Comparison of ENCODE assay signal across 24 cellular contexts in genomic region chr14:22220427-22220826, GRCh38.
DNase-seq lines count a peak whose midpoint lies in the region; ATAC-seq, FAIRE-seq and TF ChIP-seq lines count a peak whose summit lies in the region.
"Had no signal": no experiment of that assay in that cellular context is flagged by ENCODE, and none has a peak within 500 bp of the region (broad histone marks: within the 10 kb centered on the region; RNA-seq: fewer than 3 reads in every experiment).

No MANE protein-coding gene starts in this region.

- no peaks in the 10 kb centered on the region for H3K79me2 ChIP-seq in astrocyte (ENCODE audit: insufficient read depth, low read length)
- H3K79me2 ChIP-seq: parathyroid adenoma had no signal

- H2AFZ ChIP-seq in astrocyte (ENCODE audit: low read depth, low read length), result no peak overlapping the region
- H2AFZ ChIP-seq: parathyroid adenoma had no signal

- intact Hi-C loops in transverse colon (cut with DNase I; ENCODE audit: low total_unique reads), result no loop called here

- H3K9me3 ChIP-seq in astrocyte (ENCODE audit: insufficient read depth, low read depth, low read length) (no peaks in the 10 kb centered on the region), transverse colon (no peaks in the 10 kb centered on the region)
- H3K9me3 ChIP-seq: colonic mucosa, HAP-1 had no signal

- WGBS in transverse colon (ENCODE audit: low coverage in 1 of 2), 2 donors, result 15 to 32% methylated on average over 1 of the region's 1 CpG

- no peak overlapping the region for H3K27ac Mint-ChIP-seq in astrocyte (ENCODE audit: unreplicated experiment)
- H3K27ac Mint-ChIP-seq: activated CD4-positive, alpha-beta T cell treated with anti-CD3 and anti-CD28 coated beads, Interleukin-2, amount 10 ng/mL, durations not matched to agents 24 days and 14 days; CD8-positive, alpha-beta T cell; stimulated activated naive CD8-positive, alpha-beta T cell treated with anti-CD3 and anti-CD28 coated beads, Interleukin-15, Interleukin-2, amounts not matched to agents 100 ng/mL and 50 ng/mL, for 24 hours; type B pancreatic cell had no signal

- TF ChIP-seq CTCF in AG04449 (IDR thresholded peaks at IDR 0.05; ENCODE audit: insufficient read depth, low read length, missing control alignments), result peak; percentile 10
- TF ChIP-seq CTCF in LNCaP clone FGC (IDR thresholded peaks at IDR 0.05; ENCODE audit: control insufficient read depth, extremely low read depth, insufficient read depth), result peak; percentile 45
- TF ChIP-seq CTCF in astrocyte (IDR thresholded peaks at IDR 0.05; ENCODE audit: insufficient read depth, low read depth, low read length), result peak; percentile 21
- no peak for TF ChIP-seq CTCF in transverse colon (IDR thresholded peaks at IDR 0.05)

- H3K36me3 Mint-ChIP-seq in astrocyte (ENCODE audit: low read depth, unreplicated experiment), result no peaks in the 10 kb centered on the region
- H3K36me3 Mint-ChIP-seq: CD8-positive, alpha-beta T cell; type B pancreatic cell had no signal

- H3K27me3 ChIP-seq in astrocyte (ENCODE audit: insufficient read depth, low read length) (no peaks in the 10 kb centered on the region), transverse colon (no peaks in the 10 kb centered on the region)
- H3K27me3 ChIP-seq: colonic mucosa had no signal

- H3K4me2 ChIP-seq in astrocyte (ENCODE audit: low read length), result no peak overlapping the region

- no peak for DNase-seq in AG04449 (ENCODE audit: low read depth, low spot score)
- no peak for DNase-seq in LNCaP clone FGC (ENCODE audit: low read depth)
- peak; percentile 22 for DNase-seq in astrocyte (ENCODE audit: low read depth)
- peak; percentile 8 for DNase-seq in glomerular visceral epithelial cell (ENCODE audit: extremely low spot score)
- DNase-seq in transverse colon, result no peak
- DNase-seq: activated CD4-positive, alpha-beta T cell treated with anti-CD3 and anti-CD28 coated beads, Interleukin-2, amount 10 ng/mL, durations not matched to agents 24 days and 14 days; activated CD8-positive, alpha-beta memory T cell treated with anti-CD3 and anti-CD28 coated beads, Interleukin-2, amount 50 U/mL, for 4 hours; activated effector memory CD4-positive, alpha-beta T cell treated with Interleukin-2 at 50 U/mL for 16 hours; CD8-positive, alpha-beta T cell; colonic mucosa; DND-41; KG1; NCI-H1105; NCI-H524 treated with DMSO at 0.1 percent for 48 hours; stimulated activated CD4-positive, alpha-beta T cell treated with anti-CD3 and anti-CD28 coated beads, Interleukin-1b, Interleukin-23, amount 100 ng/mL, for 48 hours had no signal

- TF ChIP-seq POLR2A in transverse colon (IDR thresholded peaks at IDR 0.05), result no peak

- ATAC-seq in GM21526 (IDR thresholded peaks at IDR 0.05; ENCODE audit: low FRiP score, unreplicated experiment) (no peak), GM18861 (IDR thresholded peaks at IDR 0.05; ENCODE audit: unreplicated experiment) (no peak), HG02981 (IDR thresholded peaks at IDR 0.05; ENCODE audit: unreplicated experiment) (no peak)
- ATAC-seq: CD8-positive, alpha-beta T cell had no signal

- no peak overlapping the region for H3K4me3 Mint-ChIP-seq in astrocyte (ENCODE audit: unreplicated experiment)
- H3K4me3 Mint-ChIP-seq: activated CD4-positive, alpha-beta T cell treated with anti-CD3 and anti-CD28 coated beads, Interleukin-2, amount 10 ng/mL, durations not matched to agents 24 days and 14 days; CD8-positive, alpha-beta T cell; stimulated activated naive CD8-positive, alpha-beta T cell treated with anti-CD3 and anti-CD28 coated beads, Interleukin-15, Interleukin-2, amounts not matched to agents 100 ng/mL and 50 ng/mL, for 24 hours; type B pancreatic cell had no signal

- POLR2A ChIA-PET in AG04449 (lab: Yijun Ruan, JAX), result no interaction called here

- CTCF ChIA-PET in AG04449 (lab: Yijun Ruan, JAX), result interaction anchor here (1.0 to 6.5 kb wide), 11 partner anchors 8 to 157 kb away, joined by 3 to 69 read pairs (median 5); no protein-coding TSS in a partner anchor

- peaks cover 14% of the 10 kb centered on the region for H3K4me1 Mint-ChIP-seq in astrocyte (ENCODE audit: low read depth, unreplicated experiment)
- H3K4me1 Mint-ChIP-seq: activated CD4-positive, alpha-beta T cell treated with anti-CD3 and anti-CD28 coated beads, Interleukin-2, amount 10 ng/mL, durations not matched to agents 24 days and 14 days had no signal

- H3K36me3 ChIP-seq in astrocyte (ENCODE audit: insufficient read depth, low read length), result no peaks in the 10 kb centered on the region
- H3K36me3 ChIP-seq in transverse colon, result no peaks in the 10 kb centered on the region
- H3K36me3 ChIP-seq: colonic mucosa, HAP-1 had no signal

- peaks cover 2% of the 10 kb centered on the region for H3K27me3 Mint-ChIP-seq in astrocyte (ENCODE audit: low read depth, unreplicated experiment)
- H3K27me3 Mint-ChIP-seq: activated CD4-positive, alpha-beta T cell treated with anti-CD3 and anti-CD28 coated beads, Interleukin-2, amount 10 ng/mL, durations not matched to agents 24 days and 14 days had no signal

- H3K27ac ChIP-seq in astrocyte (ENCODE audit: low read depth, low read length) (no peak overlapping the region), transverse colon (no peak overlapping the region)
- H3K27ac ChIP-seq: colonic mucosa, parathyroid adenoma had no signal

- H3K9me3 Mint-ChIP-seq in astrocyte (ENCODE audit: unreplicated experiment), result no peaks in the 10 kb centered on the region
- H3K9me3 Mint-ChIP-seq: activated CD4-positive, alpha-beta T cell treated with anti-CD3 and anti-CD28 coated beads, Interleukin-2, amount 10 ng/mL, durations not matched to agents 24 days and 14 days; CD8-positive, alpha-beta T cell; stimulated activated naive CD8-positive, alpha-beta T cell treated with anti-CD3 and anti-CD28 coated beads, Interleukin-15, Interleukin-2, amounts not matched to agents 100 ng/mL and 50 ng/mL, for 24 hours; type B pancreatic cell had no signal

- H3K9ac ChIP-seq in astrocyte (ENCODE audit: low read length), result no peak overlapping the region
- H3K9ac ChIP-seq: parathyroid adenoma had no signal

- TF ChIP-seq EP300 in transverse colon (IDR thresholded peaks at IDR 0.05; ENCODE audit: low read depth), result no peak

- in situ Hi-C loops in transverse colon (cut with MboI; ENCODE audit: low pct_ligation_motif_present in 1 of 4, low pct_unique_long_range_greater_than_20kb in 1 of 4, low sequenced_read_pairs in 3 of 4), result no loop called here

- H4K20me1 ChIP-seq in astrocyte (ENCODE audit: insufficient read depth, low read length), result no peaks in the 10 kb centered on the region

- H3K4me3 ChIP-seq in AG04449 (ENCODE audit: low read depth, low read length) (no peak overlapping the region), LNCaP clone FGC (ENCODE audit: low read depth, low read length) (no peak overlapping the region), astrocyte (ENCODE audit: insufficient read depth, low read depth, low read length) (no peak overlapping the region), transverse colon (no peak overlapping the region)
- H3K4me3 ChIP-seq: colonic mucosa, HAP-1, lung had no signal

- FAIRE-seq in astrocyte (lab: Jason Lieb, UNC), result peak; percentile 32
- FAIRE-seq: TTC549 had no signal

- H3K4me1 ChIP-seq in astrocyte (ENCODE audit: insufficient read depth, low read length) (peaks cover 2% of the 10 kb centered on the region), transverse colon (no peaks in the 10 kb centered on the region)
- H3K4me1 ChIP-seq: colonic mucosa, HAP-1, parathyroid adenoma had no signal

Comparison
In these comparisons a context has a peak if more than half of its experiments do, and no peak if none do; other contexts are left out.
1. DNase-seq: peak in astrocyte (single experiment) and glomerular visceral epithelial cell (single experiment); none in AG04449 (single experiment), LNCaP clone FGC (single experiment) and transverse colon (single experiment).
2. CTCF ChIP-seq: peak in AG04449 (single experiment), LNCaP clone FGC (single experiment) and astrocyte (single experiment); none in transverse colon (0 of 5).